Comparison of ENCODE assay signal across 37 cellular contexts in the genomic region with DNA sequence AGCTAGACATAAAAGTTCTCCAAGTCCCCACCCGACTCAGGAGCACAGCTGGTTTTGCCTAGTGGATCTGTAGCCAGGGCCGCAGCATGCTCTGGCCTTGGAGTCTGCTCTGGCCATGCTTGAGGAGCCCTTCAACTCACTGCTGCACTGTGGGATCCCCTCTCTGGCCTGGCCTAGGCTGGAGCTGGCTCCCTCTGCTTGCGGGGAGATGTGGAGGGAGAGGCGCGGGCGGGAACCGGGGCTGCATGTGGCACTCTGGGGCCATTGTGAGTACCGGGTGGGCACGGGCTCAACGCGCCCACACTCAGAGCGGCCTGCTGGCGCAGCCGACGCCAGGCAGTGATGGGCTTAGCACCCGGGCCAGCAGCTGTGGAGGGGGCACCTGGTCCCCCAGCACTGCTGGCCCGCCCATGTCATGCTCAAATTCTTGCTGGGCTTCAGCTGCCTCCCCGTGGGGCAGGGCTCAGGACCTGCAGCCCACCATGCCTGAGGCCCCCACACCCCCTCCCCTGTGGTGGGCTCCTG. TPM values are rescaled to one million over a fixed set of nuclear protein-coding genes. Genes with fewer than 3 reads are reported as not detected.
"Had no signal": no experiment of that assay in that cellular context is flagged by ENCODE, and none has a peak within 500 bp of the region (broad histone marks: within the 10 kb centered on the region; RNA-seq: fewer than 3 reads in every experiment).

No MANE protein-coding gene starts in this region.

- H3K9me3 Mint-ChIP-seq: activated B cell treated with CpG ODN at 0.5 μM for 24 hours; activated CD4-positive, alpha-beta memory T cell treated with anti-CD3 and anti-CD28 coated beads for 36 hours; activated CD4-positive, alpha-beta T cell treated with anti-CD3 and anti-CD28 coated beads, Interleukin-2, amount 10 ng/mL, durations not matched to agents 24 days and 14 days; activated CD8-positive, alpha-beta T cell treated with anti-CD3 and anti-CD28 coated beads for 36 hours; activated naive CD4-positive, alpha-beta T cell treated with anti-CD3 and anti-CD28 coated beads for 36 hours; activated naive CD4-positive, alpha-beta T cell treated with anti-CD3 and anti-CD28 coated beads, Interleukin-2, amount 50 U/mL, for 72 hours; activated T-cell treated with anti-CD3 and anti-CD28 coated beads, Interleukin-2, amount 50 U/mL, for 4 hours; activated T-cell treated with anti-CD3 and anti-CD28 coated beads, Interleukin-2, amount 50 U/mL, for 72 hours; activated T-helper 1 cell treated with anti-CD3 and anti-CD28 coated beads, Interleukin-12 subunit alpha, Interleukin-12 subunit beta, Interleukin-2, Interleukin-4 antibody, amounts not matched to agents 30 ng/mL and 10 ng/mL and 1 ng/mL, durations not matched to agents 14 hours and 24 hours and 36 hours; activated T-helper 17 cell treated with anti-CD3 and anti-CD28 coated beads, Interleukin-2, amount 50 U/mL, for 72 hours; T-helper 1 cell treated with Interleukin-12 subunit alpha and Interleukin-12 subunit beta and Interleukin-4 antibody, amounts not matched to agents 30 μg/mL and 1 μg/mL, for 36 hours; T-helper 2 cell treated with Interferon-gamma antibody and Interleukin-4, amounts not matched to agents 5 μg/mL and 100 μg/mL, for 36 hours had no signal

- H3K4me1 ChIP-seq: adrenal gland, body of pancreas, breast epithelium had no signal

- H3K36me3 ChIP-seq: adrenal gland, brain microvascular endothelial cell, breast epithelium had no signal

- H3K27me3 ChIP-seq: adrenal gland, body of pancreas, brain microvascular endothelial cell, breast epithelium had no signal

- H3K9me3 ChIP-seq: adrenal gland, body of pancreas, breast epithelium had no signal

- H3K27ac ChIP-seq: adrenal gland, body of pancreas, brain microvascular endothelial cell, breast epithelium, VCaP had no signal

- ATAC-seq: activated CD8-positive, alpha-beta T cell treated with anti-CD3 and anti-CD28 coated beads for 36 hours; activated naive CD4-positive, alpha-beta T cell treated with anti-CD3 and anti-CD28 coated beads, Interleukin-2, amount 50 U/mL, for 72 hours; activated T-cell treated with anti-CD3 and anti-CD28 coated beads, Interleukin-2, amount 50 U/mL, for 4 hours; activated T-cell treated with anti-CD3 and anti-CD28 coated beads, Interleukin-2, amount 50 U/mL, for 72 hours; activated T-helper 17 cell treated with anti-CD3 and anti-CD28 coated beads, Interleukin-2, amount 50 U/mL, for 72 hours; body of pancreas had no signal

- H3K36me3 Mint-ChIP-seq: activated CD4-positive, alpha-beta memory T cell treated with anti-CD3 and anti-CD28 coated beads for 36 hours had no signal

- H3K4me3 ChIP-seq: adrenal gland, body of pancreas, breast epithelium had no signal

- H3K27me3 Mint-ChIP-seq: activated B cell treated with CpG ODN at 0.5 μM for 24 hours; activated CD4-positive, alpha-beta memory T cell treated with anti-CD3 and anti-CD28 coated beads for 36 hours; activated CD4-positive, alpha-beta T cell treated with anti-CD3 and anti-CD28 coated beads, Interleukin-2, amount 10 ng/mL, durations not matched to agents 24 days and 14 days; activated CD8-positive, alpha-beta T cell treated with anti-CD3 and anti-CD28 coated beads for 36 hours; activated naive CD8-positive, alpha-beta T cell treated with anti-CD3 and anti-CD28 coated beads for 36 hours; activated T-helper 17 cell treated with anti-CD3 and anti-CD28 coated beads, Interleukin-2, amount 50 U/mL, for 72 hours had no signal

- H3K4me3 Mint-ChIP-seq: activated B cell treated with CpG ODN at 0.5 μM for 24 hours; activated CD4-positive, alpha-beta memory T cell treated with anti-CD3 and anti-CD28 coated beads for 36 hours; activated CD4-positive, alpha-beta T cell treated with anti-CD3 and anti-CD28 coated beads, Interleukin-2, amount 10 ng/mL, durations not matched to agents 24 days and 14 days; activated CD8-positive, alpha-beta T cell treated with anti-CD3 and anti-CD28 coated beads for 36 hours; activated naive CD4-positive, alpha-beta T cell treated with anti-CD3 and anti-CD28 coated beads for 36 hours; activated naive CD8-positive, alpha-beta T cell treated with anti-CD3 and anti-CD28 coated beads for 36 hours; activated T-cell treated with anti-CD3 and anti-CD28 coated beads, Interleukin-2, amount 50 U/mL, for 4 hours; activated T-cell treated with anti-CD3 and anti-CD28 coated beads, Interleukin-2, amount 50 U/mL, for 72 hours; activated T-helper 1 cell treated with anti-CD3 and anti-CD28 coated beads, Interleukin-12 subunit alpha, Interleukin-12 subunit beta, Interleukin-2, Interleukin-4 antibody, amounts not matched to agents 30 ng/mL and 10 ng/mL and 1 ng/mL, durations not matched to agents 14 hours and 24 hours and 36 hours; activated T-helper 17 cell treated with anti-CD3 and anti-CD28 coated beads, Interleukin-2, amount 50 U/mL, for 72 hours; T-helper 1 cell treated with Interleukin-12 subunit alpha and Interleukin-12 subunit beta and Interleukin-4 antibody, amounts not matched to agents 30 μg/mL and 1 μg/mL, for 36 hours; T-helper 2 cell treated with Interferon-gamma antibody and Interleukin-4, amounts not matched to agents 5 μg/mL and 100 μg/mL, for 36 hours had no signal

- H3K27ac Mint-ChIP-seq: activated B cell treated with CpG ODN at 0.5 μM for 24 hours; activated CD4-positive, alpha-beta memory T cell treated with anti-CD3 and anti-CD28 coated beads for 36 hours; activated CD4-positive, alpha-beta T cell treated with anti-CD3 and anti-CD28 coated beads, Interleukin-2, amount 10 ng/mL, durations not matched to agents 24 days and 14 days; activated naive CD4-positive, alpha-beta T cell treated with anti-CD3 and anti-CD28 coated beads for 36 hours; activated naive CD4-positive, alpha-beta T cell treated with anti-CD3 and anti-CD28 coated beads, Interleukin-2, amount 50 U/mL, for 72 hours; activated naive CD8-positive, alpha-beta T cell treated with anti-CD3 and anti-CD28 coated beads for 36 hours; activated T-cell treated with anti-CD3 and anti-CD28 coated beads, Interleukin-2, amount 50 U/mL, for 72 hours; activated T-helper 1 cell treated with anti-CD3 and anti-CD28 coated beads, Interleukin-12 subunit alpha, Interleukin-12 subunit beta, Interleukin-2, Interleukin-4 antibody, amounts not matched to agents 30 ng/mL and 10 ng/mL and 1 ng/mL, durations not matched to agents 14 hours and 24 hours and 36 hours; activated T-helper 17 cell treated with anti-CD3 and anti-CD28 coated beads, Interleukin-2, amount 50 U/mL, for 72 hours; T-helper 1 cell treated with Interleukin-12 subunit alpha and Interleukin-12 subunit beta and Interleukin-4 antibody, amounts not matched to agents 30 μg/mL and 1 μg/mL, for 36 hours; T-helper 2 cell treated with Interferon-gamma antibody and Interleukin-4, amounts not matched to agents 5 μg/mL and 100 μg/mL, for 36 hours had no signal

- DNase-seq: activated B cell treated with CpG ODN at 0.5 μM for 24 hours; activated CD4-positive, alpha-beta memory T cell treated with anti-CD3 and anti-CD28 coated beads for 36 hours; activated CD4-positive, alpha-beta T cell treated with anti-CD3 and anti-CD28 coated beads for 4 hours; activated CD4-positive, alpha-beta T cell treated with anti-CD3 and anti-CD28 coated beads, Interleukin-2, amount 10 ng/mL, durations not matched to agents 24 days and 14 days; activated CD4-positive, alpha-beta T cell treated with anti-CD3 and anti-CD28 coated beads, Interleukin-2, amount 50 U/mL, for 1 hour; activated CD4-positive, alpha-beta T cell treated with anti-CD3 and anti-CD28 coated beads, Interleukin-2, amount 50 U/mL, for 4 hours; activated CD4-positive, CD25-positive, alpha-beta regulatory T cell treated with anti-CD3 and anti-CD28 coated beads, Interleukin-2, amount 50 U/mL, for 72 hours; activated CD8-positive, alpha-beta memory T cell treated with anti-CD3 and anti-CD28 coated beads, Interleukin-2, amount 50 U/mL, for 4 hours; activated CD8-positive, alpha-beta T cell treated with anti-CD3 and anti-CD28 coated beads for 36 hours; activated effector memory CD4-positive, alpha-beta T cell treated with anti-CD3 and anti-CD28 coated beads, Interleukin-2, amount 50 U/mL, for 16 hours; activated gamma-delta T cell treated with Interleukin-2 at 50 U/mL for 16 hours; activated naive CD4-positive, alpha-beta T cell; activated naive CD4-positive, alpha-beta T cell treated with anti-CD3 and anti-CD28 coated beads for 36 hours; activated naive CD4-positive, alpha-beta T cell treated with anti-CD3 and anti-CD28 coated beads, Interleukin-2, amount 50 U/mL, for 16 hours; activated naive CD8-positive, alpha-beta T cell treated with anti-CD3 and anti-CD28 coated beads for 36 hours; activated T-cell treated with anti-CD3 and anti-CD28 coated beads for 4 hours; activated T-cell treated with anti-CD3 and anti-CD28 coated beads, Interleukin-2, amount 50 U/mL, for 1 hour; activated T-cell treated with anti-CD3 and anti-CD28 coated beads, Interleukin-2, amount 50 U/mL, for 4 hours; activated T-cell treated with anti-CD3 and anti-CD28 coated beads, Interleukin-2, amount 50 U/mL, for 72 hours; adrenal gland; amniotic stem cell; body of pancreas; brain microvascular endothelial cell; central memory CD4-positive, alpha-beta T cell; T-helper 1 cell; T-helper 2 cell; T-helper 9 cell had no signal

RNA-seq across cellular contexts. Expression of gene ATP12A, which starts 57.0 kb away (rescaled TPM):
- total RNA-seq: activated B cell treated with CpG ODN at 0.5 μM for 24 hours, aorta, astrocyte, breast epithelium, cardiac septum had no signal
